ENCODE assay signal across 20 cellular contexts in genomic region chr12:50276068-50276467, GRCh38. TPM values are rescaled to one million over a fixed set of nuclear protein-coding genes. Genes with fewer than 3 reads are reported as not detected.
DNase-seq lines count a peak whose midpoint lies in the region; ATAC-seq and TF ChIP-seq lines count a peak whose summit lies in the region.
"Had no signal": no experiment of that assay in that cellular context is flagged by ENCODE, and none has a peak within 500 bp of the region (broad histone marks: within the 10 kb centered on the region; RNA-seq: fewer than 3 reads in every experiment).

No MANE protein-coding gene starts in this region.

- no peak for TF ChIP-seq EP300 in suprapubic skin (IDR thresholded peaks at IDR 0.05)

- H3K36me3 ChIP-seq in HCT116 (ENCODE audit: control insufficient read depth in 1 of 2, insufficient read depth in 2 of 2, low read length in 2 of 2) (no peaks in the 10 kb centered on the region), adrenal gland (replicated peaks in 1 of 2) (no peaks in the 10 kb centered on the region), lower lobe of right lung (no peaks in the 10 kb centered on the region), suprapubic skin (no peaks in the 10 kb centered on the region)
- H3K36me3 ChIP-seq: SJCRH30, thoracic aorta had no signal

- RAD21 ChIA-PET in HCT116 (lab: Charles Lee; ENCODE audit: low non-redundant PET in 1 of 2, low total read pairs in 2 of 2, uncharacterized antibody in 2 of 2, unreplicated experiment in 2 of 2): no interaction called here

- CTCF ChIA-PET in HCT116 (lab: Charles Lee): no interaction called here

- DNase-seq in HCT116 (ENCODE audit: low read depth, low spot score) (no peak), adrenal gland (peak in 4 of 7 donors; percentile 31 to 60 (median 51)), lower lobe of right lung (no peak), suprapubic skin (ENCODE audit: low spot score in 2 of 2) (no peak), NCI-H1694 treated with DMSO at 0.1 percent for 48 hours (lab: John Stamatoyannopoulos, UW) (no peak), UCSD-AML1 (lab: John Stamatoyannopoulos, UW; ENCODE audit: unreplicated experiment) (no peak)
- DNase-seq in naive thymus-derived CD8-positive, alpha-beta T cell: no peak
- DNase-seq: activated CD4-positive, alpha-beta memory T cell treated with anti-CD3 and anti-CD28 coated beads for 36 hours; activated gamma-delta T cell; CD8-positive, alpha-beta memory T cell; central memory CD4-positive, alpha-beta T cell; DMS79 treated with DMSO at 0.1 percent for 48 hours; dorsolateral prefrontal cortex; NCI-H146; NCI-H748 treated with DMSO at 0.1 percent for 48 hours; SJCRH30; T-helper 17 cell had no signal

- H2AFZ ChIP-seq in HCT116 (ENCODE audit: low read depth, low read length, poor library complexity, severe bottlenecking): no peak overlapping the region

- ATAC-seq in HCT116 (no peak), lower lobe of right lung (no peak), HG03175 (IDR thresholded peaks at IDR 0.05; ENCODE audit: unreplicated experiment) (no peak)
- no peak for ATAC-seq in naive thymus-derived CD8-positive, alpha-beta T cell
- ATAC-seq: T-helper 17 cell, WTC11 had no signal

- H3K4me1 ChIP-seq in HCT116 (ENCODE audit: control insufficient read depth in 1 of 2, insufficient read depth in 2 of 2, low read length in 2 of 2) (peaks cover 20 to 36% of the 10 kb centered on the region in 2 experiments; a peak in 3 of 4 replicates), adrenal gland (replicated peaks in 1 of 2) (peaks cover 43 to 76% of the 10 kb centered on the region in 2 donors), lower lobe of right lung (peaks cover 64% of the 10 kb centered on the region), suprapubic skin (peaks cover 38% of the 10 kb centered on the region)
- H3K4me1 ChIP-seq: SJCRH30 had no signal

- H3K36me3 Mint-ChIP-seq in naive thymus-derived CD8-positive, alpha-beta T cell: no peaks in the 10 kb centered on the region
- H3K36me3 Mint-ChIP-seq: activated CD4-positive, alpha-beta memory T cell treated with anti-CD3 and anti-CD28 coated beads for 36 hours; CD8-positive, alpha-beta memory T cell; WTC11 had no signal

- WGBS in adrenal gland, 4 donors: 48 to 65% (median 55%) methylated on average over 2 of the region's 2 CpGs
- WGBS in suprapubic skin: 56% methylated on average over 2 of the region's 2 CpGs

- H3K79me2 ChIP-seq in HCT116 (ENCODE audit: insufficient read depth, low read length): no peaks in the 10 kb centered on the region

- peaks cover 5 to 9% (median 6%) of the 10 kb centered on the region in 4 donors for H3K4me1 Mint-ChIP-seq in naive thymus-derived CD8-positive, alpha-beta T cell

- H3K27ac ChIP-seq in HCT116 (ENCODE audit: low read depth, low read length) (no peak overlapping the region), adrenal gland (peak overlapping the region; percentile 70 to 93 (median 75)), lower lobe of right lung (peak overlapping the region; percentile 61), suprapubic skin (peak overlapping the region; percentile 12)
- H3K27ac ChIP-seq: SJCRH30, thoracic aorta had no signal

- no peaks in the 10 kb centered on the region for H4K20me1 ChIP-seq in HCT116 (ENCODE audit: insufficient read depth)

- H3K4me3 ChIP-seq in HCT116 (replicated peaks in 1 of 2; ENCODE audit: low read depth in 1 of 2, low read length in 2 of 2): no peak overlapping the region
- H3K4me3 ChIP-seq in adrenal gland: no peak overlapping the region
- no peak overlapping the region for H3K4me3 ChIP-seq in lower lobe of right lung
- no peak overlapping the region for H3K4me3 ChIP-seq in suprapubic skin
- H3K4me3 ChIP-seq: dorsolateral prefrontal cortex, SJCRH30, thoracic aorta had no signal

- intact Hi-C loops in HCT116 (cut with micrococcal nuclease): no loop called here
- intact Hi-C loops in adrenal gland (cut with DNase I): no loop called here
- intact Hi-C loops in lower lobe of right lung (cut with DNase I): no loop called here

- H3K4me3 Mint-ChIP-seq in naive thymus-derived CD8-positive, alpha-beta T cell: no peak overlapping the region
- H3K4me3 Mint-ChIP-seq: activated CD4-positive, alpha-beta memory T cell treated with anti-CD3 and anti-CD28 coated beads for 36 hours; CD8-positive, alpha-beta memory T cell; T-helper 17 cell; WTC11 had no signal

- no peak overlapping the region for H3K9ac ChIP-seq in HCT116 (ENCODE audit: low read length)

- POLR2A ChIA-PET in HCT116 (lab: Charles Lee): no interaction called here
- POLR2A ChIA-PET in naive thymus-derived CD8-positive, alpha-beta T cell (lab: Charles Lee): no interaction called here

- no peaks in the 10 kb centered on the region for H3K9me2 ChIP-seq in HCT116 (ENCODE audit: insufficient read depth)

- no peaks in the 10 kb centered on the region for H3K27me3 Mint-ChIP-seq in naive thymus-derived CD8-positive, alpha-beta T cell
- H3K27me3 Mint-ChIP-seq: activated CD4-positive, alpha-beta memory T cell treated with anti-CD3 and anti-CD28 coated beads for 36 hours; T-helper 17 cell had no signal

- peak overlapping the region; percentile 24 for H3K4me2 ChIP-seq in HCT116 (ENCODE audit: low read length)

- H3K27ac Mint-ChIP-seq in naive thymus-derived CD8-positive, alpha-beta T cell: peak overlapping the region in 1 of 10 donors; percentile 34
- H3K27ac Mint-ChIP-seq: activated CD4-positive, alpha-beta memory T cell treated with anti-CD3 and anti-CD28 coated beads for 36 hours; T-helper 17 cell; WTC11 had no signal

- H3K9me3 Mint-ChIP-seq in naive thymus-derived CD8-positive, alpha-beta T cell: no peaks in the 10 kb centered on the region
- H3K9me3 Mint-ChIP-seq: activated CD4-positive, alpha-beta memory T cell treated with anti-CD3 and anti-CD28 coated beads for 36 hours; CD8-positive, alpha-beta memory T cell; WTC11 had no signal

- no peak for TF ChIP-seq RAD21 in HCT116 (IDR thresholded peaks at IDR 0.05; ENCODE audit: low read depth)

- TF ChIP-seq POLR2A in HCT116 (IDR thresholded peaks at IDR 0.05; ENCODE audit: borderline replicate concordance, extremely low read depth, insufficient read depth, insufficient read length) (no peak), adrenal gland (IDR thresholded peaks at IDR 0.05) (peak in 1 of 2 donors; percentile 66), suprapubic skin (IDR thresholded peaks at IDR 0.05) (no peak)

- TF ChIP-seq CTCF in HCT116 (IDR thresholded peaks at IDR 0.05 in 2 of 3, conservative IDR thresholded peaks at IDR 0.05 in 1 of 3; ENCODE audit: borderline replicate concordance in 1 of 3, insufficient read depth in 1 of 3, low read depth in 2 of 3, low read length in 2 of 3) (no peak), adrenal gland (IDR thresholded peaks at IDR 0.05) (no peak), lower lobe of right lung (IDR thresholded peaks at IDR 0.05) (no peak), suprapubic skin (IDR thresholded peaks at IDR 0.05) (no peak)

- H3K27me3 ChIP-seq in HCT116 (ENCODE audit: insufficient read depth, low read length): no peaks in the 10 kb centered on the region
- no peaks in the 10 kb centered on the region for H3K27me3 ChIP-seq in adrenal gland
- H3K27me3 ChIP-seq in lower lobe of right lung (ENCODE audit: low read depth): no peaks in the 10 kb centered on the region
- no peaks in the 10 kb centered on the region for H3K27me3 ChIP-seq in suprapubic skin
- H3K27me3 ChIP-seq: dorsolateral prefrontal cortex, SJCRH30 had no signal

- no peaks in the 10 kb centered on the region for H3K9me3 ChIP-seq in HCT116 (ENCODE audit: control insufficient read depth in 1 of 2, insufficient read depth in 1 of 2, low read depth in 1 of 2, low read length in 2 of 2)
- no peaks in the 10 kb centered on the region for H3K9me3 ChIP-seq in adrenal gland (replicated peaks in 1 of 3)
- no peaks in the 10 kb centered on the region for H3K9me3 ChIP-seq in lower lobe of right lung
- H3K9me3 ChIP-seq in suprapubic skin: no peaks in the 10 kb centered on the region
- H3K9me3 ChIP-seq: SJCRH30, thoracic aorta had no signal

- BruUV-seq in HCT116 (replicated peaks; lab: Mats Ljungman, UMichigan): no TSS peak

TF ChIP-seq in HCT116, 20 proteins besides CTCF, POLR2A, EP300 and RAD21:
- TF ChIP-seq EGR1 (IDR thresholded peaks at IDR 0.05; ENCODE audit: low read depth) (no peak), JUND (IDR thresholded peaks at IDR 0.05) (no peak), SP1 (IDR thresholded peaks at IDR 0.05; ENCODE audit: low read depth) (no peak), YY1 (IDR thresholded peaks at IDR 0.05; ENCODE audit: extremely low read depth, insufficient replicate concordance, low read depth, low read length) (no peak), CBX3 (IDR thresholded peaks at IDR 0.05; ENCODE audit: low read depth) (no peak)
- TF ChIP-seq, protein P1, sequence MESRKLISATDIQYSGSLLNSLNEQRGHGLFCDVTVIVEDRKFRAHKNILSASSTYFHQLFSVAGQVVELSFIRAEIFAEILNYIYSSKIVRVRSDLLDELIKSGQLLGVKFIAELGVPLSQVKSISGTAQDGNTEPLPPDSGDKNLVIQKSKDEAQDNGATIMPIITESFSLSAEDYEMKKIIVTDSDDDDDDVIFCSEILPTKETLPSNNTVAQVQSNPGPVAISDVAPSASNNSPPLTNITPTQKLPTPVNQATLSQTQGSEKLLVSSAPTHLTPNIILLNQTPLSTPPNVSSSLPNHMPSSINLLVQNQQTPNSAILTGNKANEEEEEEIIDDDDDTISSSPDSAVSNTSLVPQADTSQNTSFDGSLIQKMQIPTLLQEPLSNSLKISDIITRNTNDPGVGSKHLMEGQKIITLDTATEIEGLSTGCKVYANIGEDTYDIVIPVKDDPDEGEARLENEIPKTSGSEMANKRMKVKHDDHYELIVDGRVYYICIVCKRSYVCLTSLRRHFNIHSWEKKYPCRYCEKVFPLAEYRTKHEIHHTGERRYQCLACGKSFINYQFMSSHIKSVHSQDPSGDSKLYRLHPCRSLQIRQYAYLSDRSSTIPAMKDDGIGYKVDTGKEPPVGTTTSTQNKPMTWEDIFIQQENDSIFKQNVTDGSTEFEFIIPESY (IDR thresholded peaks at IDR 0.05; ENCODE audit: extremely low read depth, insufficient replicate concordance, low read length): no peak

RNA-seq across cellular contexts. Expression of gene LIMA1, which starts 7.3 kb away (rescaled TPM):
- total RNA-seq in HCT116 (2021; ENCODE audit: unreplicated experiment): 79.6 TPM
- polyA plus RNA-seq in HCT116 (2012): 31.8 and 36.5 TPM in 2 replicates
- total RNA-seq in adrenal gland: 100 to 1,000 TPM in 3 of 8 donors, 10 to 100 TPM in 5; 44.3 to 134 (median 94.4) TPM
- polyA plus RNA-seq in adrenal gland: 10 to 100 TPM; 49.8 to 84.7 (median 61.0) TPM
- total RNA-seq in lower lobe of right lung: 76.6 TPM
- total RNA-seq in suprapubic skin: 100 to 1,000 TPM in 1 of 4 donors, 10 to 100 TPM in 3; 66.6 to 105 (median 89.6) TPM
- total RNA-seq in naive thymus-derived CD8-positive, alpha-beta T cell: 10 to 100 TPM; 11.8 to 12.5 TPM
- 10 to 100 TPM in 1 of 3 donors, 1 to 10 TPM in 2; 9.0 to 11.0 (median 9.6) TPM for polyA plus RNA-seq in naive thymus-derived CD8-positive, alpha-beta T cell

Comparison
In these comparisons a context has a peak if more than half of its experiments do, and no peak if none do; other contexts are left out.
1. DNase-seq: peak in adrenal gland (4 of 7); none in HCT116 (single experiment), lower lobe of right lung (single experiment), suprapubic skin (0 of 2), NCI-H1694 treated with DMSO at 0.1 percent for 48 hours (single experiment), naive thymus-derived CD8-positive, alpha-beta T cell (0 of 10) and UCSD-AML1 (single experiment).